Comparison of ENCODE assay signal across 23 cellular contexts in genomic region chr2:240394549-240394948, GRCh38. TPM values are rescaled to one million over a fixed set of nuclear protein-coding genes. Genes with fewer than 3 reads are reported as not detected.
DNase-seq lines count a peak whose midpoint lies in the region; ATAC-seq and TF ChIP-seq lines count a peak whose summit lies in the region.
"Had no signal": no experiment of that assay in that cellular context is flagged by ENCODE, and none has a peak within 500 bp of the region (broad histone marks: within the 10 kb centered on the region; RNA-seq: fewer than 3 reads in every experiment).

No MANE protein-coding gene starts in this region.

- no peaks in the 10 kb centered on the region for H3K9me3 Mint-ChIP-seq in natural killer cell treated with Interleukin-12 subunit alpha and Interleukin-12 subunit beta and Interleukin-15 and Interleukin-18, amount 100 ng/mL, for 72 hours
- H3K9me3 Mint-ChIP-seq: CD4-positive, alpha-beta T cell; HFFc6 had no signal

- DNase-seq in activated CD4-positive, CD25-positive, alpha-beta regulatory T cell treated with anti-CD3 and anti-CD28 coated beads, Interleukin-2, amount 50 U/mL, for 72 hours: peak; percentile 21
- no peak for DNase-seq in activated CD4-positive, CD25-positive, alpha-beta regulatory T cell (lab: John Stamatoyannopoulos, UW)
- DNase-seq in ecto neural progenitor cell (ENCODE audit: low spot score) (peak; percentile 16), transverse colon (peak; percentile 5), SIG-M5 (lab: John Stamatoyannopoulos, UW) (no peak), stomach (no peak)
- peak; percentile 48 for DNase-seq in natural killer cell treated with Interleukin-12 subunit alpha and Interleukin-12 subunit beta and Interleukin-15 and Interleukin-18, amount 100 ng/mL, for 72 hours (ENCODE audit: low spot score)
- DNase-seq: ACHN, COR-L47, DMS79 treated with DMSO at 0.1 percent for 48 hours, H7, Karpas-422, MV-4-11, NCI-H1105 treated with DMSO at 0.1 percent for 48 hours, NCI-H2081, NCI-H2171, NCI-H526 had no signal

- H3K9me3 ChIP-seq in transverse colon: no peaks in the 10 kb centered on the region
- no peaks in the 10 kb centered on the region for H3K9me3 ChIP-seq in stomach
- H3K9me3 ChIP-seq: BLaER1, Peyer's patch had no signal

- ATAC-seq in natural killer cell treated with Interleukin-12 subunit alpha and Interleukin-12 subunit beta and Interleukin-15 and Interleukin-18, amount 100 ng/mL, for 72 hours: no peak
- no peak for ATAC-seq in GM19467 (IDR thresholded peaks at IDR 0.05; ENCODE audit: unreplicated experiment)

- intact Hi-C loops in transverse colon (cut with DNase I; ENCODE audit: low total_unique reads) (no loop called here), stomach (cut with DNase I; ENCODE audit: low total_unique reads) (no loop called here)

- no peak for TF ChIP-seq POLR2A in transverse colon (IDR thresholded peaks at IDR 0.05)
- TF ChIP-seq POLR2A in stomach (IDR thresholded peaks at IDR 0.05): no peak

- no peak overlapping the region for H3K4me3 ChIP-seq in transverse colon
- H3K4me3 ChIP-seq in stomach: no peak overlapping the region
- H3K4me3 ChIP-seq: BLaER1, Peyer's patch had no signal

- H3K27me3 ChIP-seq in transverse colon (no peaks in the 10 kb centered on the region), stomach (no peaks in the 10 kb centered on the region)
- H3K27me3 ChIP-seq: BLaER1, Peyer's patch had no signal

- WGBS in transverse colon (ENCODE audit: low coverage in 1 of 2), 2 donors: 90 to 92% methylated on average over 3 to 9 of the region's 9 CpGs
- WGBS in stomach, 5 donors: 91 to 95% (median 92%) methylated on average over 9 of the region's 9 CpGs

- in situ Hi-C loops in transverse colon (cut with MboI; ENCODE audit: low pct_ligation_motif_present in 1 of 4, low pct_unique_long_range_greater_than_20kb in 1 of 4, low sequenced_read_pairs in 3 of 4): no loop called here

- no peaks in the 10 kb centered on the region for H3K27me3 Mint-ChIP-seq in natural killer cell treated with Interleukin-12 subunit alpha and Interleukin-12 subunit beta and Interleukin-15 and Interleukin-18, amount 100 ng/mL, for 72 hours
- H3K27me3 Mint-ChIP-seq: CD4-positive, alpha-beta T cell had no signal

- H3K4me1 ChIP-seq in transverse colon (peaks cover 0 to 4% (median 0%) of the 10 kb centered on the region in 4 donors), stomach (no peaks in the 10 kb centered on the region)
- H3K4me1 ChIP-seq: Peyer's patch had no signal

- no peak for TF ChIP-seq EP300 in transverse colon (IDR thresholded peaks at IDR 0.05; ENCODE audit: low read depth)
- no peak for TF ChIP-seq EP300 in stomach (IDR thresholded peaks at IDR 0.05)

- H3K36me3 ChIP-seq in transverse colon: no peaks in the 10 kb centered on the region
- no peaks in the 10 kb centered on the region for H3K36me3 ChIP-seq in stomach
- H3K36me3 ChIP-seq: BLaER1, Peyer's patch had no signal

- no peaks in the 10 kb centered on the region for H3K4me1 Mint-ChIP-seq in natural killer cell treated with Interleukin-12 subunit alpha and Interleukin-12 subunit beta and Interleukin-15 and Interleukin-18, amount 100 ng/mL, for 72 hours (ENCODE audit: low read depth in 2 of 2)

- no peak overlapping the region for H3K27ac Mint-ChIP-seq in natural killer cell treated with Interleukin-12 subunit alpha and Interleukin-12 subunit beta and Interleukin-15 and Interleukin-18, amount 100 ng/mL, for 72 hours
- H3K27ac Mint-ChIP-seq: CD4-positive, alpha-beta T cell had no signal

- no peak overlapping the region for H3K27ac ChIP-seq in transverse colon
- H3K27ac ChIP-seq in stomach: no peak overlapping the region
- H3K27ac ChIP-seq: 22Rv1, BLaER1, Peyer's patch had no signal

- TF ChIP-seq CTCF in transverse colon (IDR thresholded peaks at IDR 0.05): no peak
- TF ChIP-seq CTCF in stomach (IDR thresholded peaks at IDR 0.05): no peak

- H3K36me3 Mint-ChIP-seq in natural killer cell treated with Interleukin-12 subunit alpha and Interleukin-12 subunit beta and Interleukin-15 and Interleukin-18, amount 100 ng/mL, for 72 hours: no peaks in the 10 kb centered on the region

- no peak overlapping the region for H3K4me3 Mint-ChIP-seq in natural killer cell treated with Interleukin-12 subunit alpha and Interleukin-12 subunit beta and Interleukin-15 and Interleukin-18, amount 100 ng/mL, for 72 hours
- H3K4me3 Mint-ChIP-seq: CD4-positive, alpha-beta T cell; HFFc6 had no signal

RNA-seq across cellular contexts. Expression of gene GPC1, which starts 40.9 kb away (rescaled TPM):
- 1 to 10 TPM; 1.2 to 1.8 TPM for total RNA-seq in natural killer cell treated with Interleukin-12 subunit alpha and Interleukin-12 subunit beta and Interleukin-15 and Interleukin-18, amount 100 ng/mL, for 72 hours
- 10 to 100 TPM; 10.4 to 31.8 (median 18.0) TPM for total RNA-seq in transverse colon
- total RNA-seq in stomach: 100 to 1,000 TPM in 1 of 5 donors, 10 to 100 TPM in 4; 11.7 to 117 (median 28.8) TPM
- 10 to 100 TPM in 2 of 3 donors, 1 to 10 TPM in 1; 6.3 to 40.1 (median 14.0) TPM for polyA plus RNA-seq in stomach

Comparison
In these comparisons a context has a peak if more than half of its experiments do, and no peak if none do; other contexts are left out.
1. DNase-seq: peak in activated CD4-positive, CD25-positive, alpha-beta regulatory T cell treated with anti-CD3 and anti-CD28 coated beads, Interleukin-2, amount 50 U/mL, for 72 hours (single experiment), ecto neural progenitor cell (single experiment), natural killer cell treated with Interleukin-12 subunit alpha and Interleukin-12 subunit beta and Interleukin-15 and Interleukin-18, amount 100 ng/mL, for 72 hours (single experiment) and transverse colon (single experiment); none in activated CD4-positive, CD25-positive, alpha-beta regulatory T cell (0 of 4), SIG-M5 (single experiment) and stomach (single experiment).
2. RNA of gene GPC1, which starts 40.9 kb away (total RNA-seq): 11.7 to 117 TPM in stomach and 10.4 to 31.8 TPM in transverse colon; 1.2 to 1.8 TPM in natural killer cell treated with Interleukin-12 subunit alpha and Interleukin-12 subunit beta and Interleukin-15 and Interleukin-18, amount 100 ng/mL, for 72 hours; every median in the first group is over 4 times any median in the second.